ENCODE assay signal across 8 cellular contexts in genomic region chr2:33476793-33477190, GRCh38. TPM values are rescaled to one million over a fixed set of nuclear protein-coding genes. Genes with fewer than 3 reads are reported as not detected.
A peak's percentile ranks its signal among the peaks of the same experiment; 100 is the strongest.
DNase-seq lines count a peak whose midpoint lies in the region; FAIRE-seq and TF ChIP-seq lines count a peak whose summit lies in the region.

No MANE protein-coding gene starts in this region.

- H3K4me3 Mint-ChIP-seq in CD4-positive, alpha-beta memory T cell, result peak overlapping the region; percentile 93 to 99 (median 96)

- peaks cover 19 to 58% (median 31%) of the 10 kb centered on the region in 4 donors for H3K4me1 Mint-ChIP-seq in CD4-positive, alpha-beta memory T cell

- peak overlapping the region; percentile 76 for H3K27ac ChIP-seq in CD4-positive, alpha-beta memory T cell (ENCODE audit: low read depth, low read length)
- H3K27ac ChIP-seq in PC-9 (no peak overlapping the region), endothelial cell of umbilical vein (ENCODE audit: insufficient read depth, low read depth, low read length) (peak overlapping the region; percentile 82), ovary (peak overlapping the region in 1 of 2 donors; percentile 16)

- peak overlapping the region; percentile 91 to 94 for H3K4me3 ChIP-seq in CD4-positive, alpha-beta memory T cell (ENCODE audit: low read length in 2 of 2)
- H3K4me3 ChIP-seq in PC-9, result peak overlapping the region; percentile 72
- peak overlapping the region in 1 of 3 experiments; percentile 63 for H3K4me3 ChIP-seq in endothelial cell of umbilical vein (replicated peaks in 1 of 3; ENCODE audit: insufficient read depth in 1 of 3, low read depth in 1 of 3, low read length in 3 of 3)
- peak overlapping the region; percentile 52 for H3K4me3 ChIP-seq in ovary

- no peaks in the 10 kb centered on the region for H3K9me2 ChIP-seq in PC-9 (ENCODE audit: insufficient read depth)

- TF ChIP-seq CTCF in PC-9 (conservative IDR thresholded peaks at IDR 0.05) (no peak), endothelial cell of umbilical vein (IDR thresholded peaks at IDR 0.05; ENCODE audit: extremely low read depth in 1 of 2, insufficient read depth in 1 of 2, low read depth in 1 of 2, low read length in 2 of 2) (no peak), ovary (IDR thresholded peaks at IDR 0.05) (no peak)

- DNase-seq in CD4-positive, alpha-beta memory T cell, result no peak
- DNase-seq in PC-9 (no peak), endothelial cell of umbilical vein (ENCODE audit: low read depth, low spot score) (no peak), ovary (no peak), GDM1 (lab: John Stamatoyannopoulos, UW) (no peak), CD1c-positive myeloid dendritic cell (ENCODE audit: extremely low spot score) (no peak), UCSD-AML1 (lab: John Stamatoyannopoulos, UW; ENCODE audit: unreplicated experiment) (no peak)
- DNase-seq in central memory CD4-positive, alpha-beta T cell, result no peak

- H3F3A ChIP-seq in PC-9 (ENCODE audit: insufficient read depth, low read depth), result peaks cover 7% of the 10 kb centered on the region; the same call in 1 of the 2 replicates

- POLR2A ChIA-PET in CD4-positive, alpha-beta memory T cell (lab: Charles Lee; ENCODE audit: partially characterized antibody), result interaction anchor here (0.7 to 3.2 kb wide), 9 partner anchors 11 to 1311 kb away, joined by 3 to 50 read pairs (median 6); partner anchors contain the start of genes FAM98A and SLC30A6
- POLR2A ChIA-PET in PC-9 (lab: Charles Lee; ENCODE audit: unreplicated experiment) (no interaction called here), endothelial cell of umbilical vein (lab: Charles Lee) (interaction anchor here (0.8 to 0.9 kb wide), 2 partner anchors 78 to 79 kb away, joined by 4 to 5 read pairs; no protein-coding TSS in a partner anchor)

- intact Hi-C loops in CD4-positive, alpha-beta memory T cell (cut with micrococcal nuclease), result loop anchor here (1.0 to 5.0 kb wide), 3 partner anchors 21 to 1199 kb away; partner anchors contain the start of genes TTC27 and YIPF4
- intact Hi-C loops in PC-9 (cut with micrococcal nuclease; ENCODE audit: unreplicated experiment) (loop anchor here (5.0 to 10.0 kb wide), 2 partner anchors 106 to 852 kb away; partner anchors contain the start of gene TTC27), endothelial cell of umbilical vein (cut with micrococcal nuclease) (loop anchor here (1.0 to 2.0 kb wide), 5 partner anchors 21 to 134 kb away; no protein-coding TSS in a partner anchor), ovary (cut with DNase I) (loop anchor here in 1 of 4 donors (5.0 kb wide), 1 partner anchor 106 kb away; no protein-coding TSS in a partner anchor)

- WGBS in ovary, 3 donors, result 13 to 16% (median 14%) methylated on average over 4 of the region's 4 CpGs

- dilution Hi-C loops in endothelial cell of umbilical vein (cut with MboI; ENCODE audit: extremely low pct_ligation_motif_present, low sequenced_read_pairs), result no loop called here

- H3K36me3 ChIP-seq in CD4-positive, alpha-beta memory T cell (ENCODE audit: insufficient read depth, low read length), result no peaks in the 10 kb centered on the region
- H3K36me3 ChIP-seq in PC-9 (ENCODE audit: low read depth), result no peaks in the 10 kb centered on the region
- no peaks in the 10 kb centered on the region for H3K36me3 ChIP-seq in endothelial cell of umbilical vein (ENCODE audit: control insufficient read depth in 2 of 2, extremely low read depth in 1 of 2, insufficient read depth in 2 of 2, low read length in 2 of 2)
- no peaks in the 10 kb centered on the region for H3K36me3 ChIP-seq in ovary

- H3K9me3 Mint-ChIP-seq in CD4-positive, alpha-beta memory T cell, result no peaks in the 10 kb centered on the region

- H3K79me2 ChIP-seq in PC-9 (ENCODE audit: low read depth), result no peaks in the 10 kb centered on the region
- H3K79me2 ChIP-seq in endothelial cell of umbilical vein (ENCODE audit: control insufficient read depth, insufficient read depth, low read length), result no peaks in the 10 kb centered on the region

- no peaks in the 10 kb centered on the region for H3K9me3 ChIP-seq in CD4-positive, alpha-beta memory T cell (ENCODE audit: control insufficient read depth in 1 of 2, low read length in 2 of 2)
- no peaks in the 10 kb centered on the region for H3K9me3 ChIP-seq in PC-9 (ENCODE audit: insufficient read depth, low read depth)
- no peaks in the 10 kb centered on the region for H3K9me3 ChIP-seq in endothelial cell of umbilical vein (replicated peaks; ENCODE audit: control insufficient read depth, insufficient read depth, low read length)
- H3K9me3 ChIP-seq in ovary, result no peaks in the 10 kb centered on the region

- H4K20me1 ChIP-seq in PC-9 (ENCODE audit: insufficient read depth) (no peaks in the 10 kb centered on the region), endothelial cell of umbilical vein (replicated peaks; ENCODE audit: control insufficient read depth, extremely low read depth, insufficient read depth, low read length) (no peaks in the 10 kb centered on the region)

- H3K27ac Mint-ChIP-seq in CD4-positive, alpha-beta memory T cell, result peak overlapping the region; percentile 96 to 100 (median 98)

- CTCF ChIA-PET in CD4-positive, alpha-beta memory T cell (lab: Charles Lee; ENCODE audit: partially characterized antibody), result interaction anchor here (1.3 to 3.2 kb wide), 7 partner anchors 9 to 123 kb away, joined by 3 to 36 read pairs (median 7); partner anchors contain the start of gene FAM98A
- CTCF ChIA-PET in PC-9 (lab: Charles Lee) (no interaction called here), endothelial cell of umbilical vein (lab: Charles Lee) (interaction anchor here (1.1 to 2.4 kb wide), 10 partner anchors 11 to 106 kb away, joined by 3 to 35 read pairs (median 6); no protein-coding TSS in a partner anchor)

- peaks cover 4 to 14% of the 10 kb centered on the region in 2 donors for H3K36me3 Mint-ChIP-seq in CD4-positive, alpha-beta memory T cell

- no peak for FAIRE-seq in endothelial cell of umbilical vein (lab: Jason Lieb, UNC)

- H3K4me1 ChIP-seq in CD4-positive, alpha-beta memory T cell (ENCODE audit: insufficient read depth, low read length), result peaks cover 25% of the 10 kb centered on the region
- H3K4me1 ChIP-seq in PC-9 (replicated peaks; ENCODE audit: insufficient read depth), result peaks cover 15% of the 10 kb centered on the region
- H3K4me1 ChIP-seq in endothelial cell of umbilical vein (ENCODE audit: control insufficient read depth, extremely low read depth, insufficient read depth, low read length), result peaks cover 23% of the 10 kb centered on the region
- peaks cover 1% of the 10 kb centered on the region for H3K4me1 ChIP-seq in ovary (ENCODE audit: insufficient read depth)

- no peaks in the 10 kb centered on the region for H3K27me3 ChIP-seq in CD4-positive, alpha-beta memory T cell (ENCODE audit: insufficient read depth, low read length)
- H3K27me3 ChIP-seq in PC-9 (ENCODE audit: insufficient read depth, low read depth) (no peaks in the 10 kb centered on the region), endothelial cell of umbilical vein (ENCODE audit: control insufficient read depth in 2 of 2, insufficient read depth in 2 of 2, low read length in 2 of 2) (peaks cover 3 to 5% of the 10 kb centered on the region in 2 experiments), ovary (no peaks in the 10 kb centered on the region)

- no peak for TF ChIP-seq EP300 in ovary (IDR thresholded peaks at IDR 0.05)

- H3K9me1 ChIP-seq in endothelial cell of umbilical vein (replicated peaks; ENCODE audit: control insufficient read depth, extremely low read depth, insufficient read depth, low read length), result no peaks in the 10 kb centered on the region

- H3K27me3 Mint-ChIP-seq in CD4-positive, alpha-beta memory T cell, result no peaks in the 10 kb centered on the region

- no peak for TF ChIP-seq POLR2A in endothelial cell of umbilical vein (IDR thresholded peaks at IDR 0.05; ENCODE audit: low read depth, low read length)
- no peak for TF ChIP-seq POLR2A in ovary (IDR thresholded peaks at IDR 0.05)

- H3K4me2 ChIP-seq in PC-9 (peak overlapping the region; percentile 88), endothelial cell of umbilical vein (ENCODE audit: insufficient read depth, low read length) (peak overlapping the region; percentile 87)

- H3K9ac ChIP-seq in endothelial cell of umbilical vein (replicated peaks; ENCODE audit: extremely low read depth, insufficient read depth, low read length), result peak overlapping the region; percentile 19

- BruUV-seq in PC-9 (replicated peaks; lab: Mats Ljungman, UMichigan) (no TSS peak), endothelial cell of umbilical vein (replicated peaks; lab: Mats Ljungman, UMichigan) (TSS peak; percentile 39)

- H2AFZ ChIP-seq in PC-9, result peak overlapping the region; percentile 91
- H2AFZ ChIP-seq in endothelial cell of umbilical vein (ENCODE audit: low read depth, low read length), result peak overlapping the region; percentile 20

TF ChIP-seq in endothelial cell of umbilical vein, 7 proteins besides CTCF, POLR2A, EP300 and RAD21:
- TF ChIP-seq EZH2 (IDR thresholded peaks at IDR 0.05; ENCODE audit: borderline replicate concordance, low read depth, low read length, severe bottlenecking) (no peak), GATA2 (IDR thresholded peaks at IDR 0.05; ENCODE audit: insufficient read depth, insufficient read length, low read depth, low read length) (no peak), POLR2AphosphoS5 (IDR thresholded peaks at IDR 0.05; ENCODE audit: insufficient read depth, low read depth, low read length) (no peak), FOS (IDR thresholded peaks at IDR 0.05; ENCODE audit: borderline replicate concordance, insufficient read depth, low read length) (no peak), MAX (IDR thresholded peaks at IDR 0.05; ENCODE audit: insufficient read depth, insufficient read length) (no peak), MYC (IDR thresholded peaks at IDR 0.05; ENCODE audit: low read depth, low read length) (no peak), JUN (IDR thresholded peaks at IDR 0.05; ENCODE audit: borderline replicate concordance, insufficient read depth, insufficient read length, low read depth) (no peak)

RNA-seq across cellular contexts. Expression of gene RASGRP3, which starts 0.3 kb away (rescaled TPM):
- total RNA-seq in CD4-positive, alpha-beta memory T cell, result 1 to 10 TPM; 2.2 to 3.9 TPM
- 1 to 10 TPM; 3.1 to 3.4 TPM for polyA plus RNA-seq in CD4-positive, alpha-beta memory T cell
- 0.10 and 0.72 TPM in 2 replicates for total RNA-seq in PC-9 (2021)
- total RNA-seq in endothelial cell of umbilical vein, result 39.6 and 42.1 TPM in 2 replicates
- polyA plus RNA-seq in endothelial cell of umbilical vein, result 14.3 and 16.0 TPM in 2 replicates
- polyA plus RNA-seq in endothelial cell of umbilical vein (2011; cell fraction: cytosol; rRNA removed), result 6.0 and 9.7 TPM in 2 replicates
- 30.4 and 31.8 TPM in 2 replicates for polyA plus RNA-seq in endothelial cell of umbilical vein (2011; cell fraction: nucleus; rRNA removed)
- polyA plus RNA-seq in endothelial cell of umbilical vein (2012), result 3.1 and 8.9 TPM in 2 replicates
- 60.3 and 65.5 TPM in 2 replicates for polyA minus RNA-seq in endothelial cell of umbilical vein
- polyA minus RNA-seq in endothelial cell of umbilical vein (2011; cell fraction: cytosol; rRNA and poly(A)+ RNA removed), result not detected
- polyA minus RNA-seq in endothelial cell of umbilical vein (2011; cell fraction: nucleus; rRNA and poly(A)+ RNA removed), result 31.3 and 73.1 TPM in 2 replicates
- 1 to 10 TPM; 1.9 to 6.3 (median 3.0) TPM for total RNA-seq in ovary
- polyA plus RNA-seq in ovary, result 1 to 10 TPM; 2.2 to 6.4 TPM
